ENCODE assay signal across 13 cellular contexts in genomic region chr3:130907966-130908365, GRCh38. TPM values are rescaled to one million over a fixed set of nuclear protein-coding genes. Genes with fewer than 3 reads are reported as not detected.
DNase-seq lines count a peak whose midpoint lies in the region; ATAC-seq and TF ChIP-seq lines count a peak whose summit lies in the region.
"Had no signal": no experiment of that assay in that cellular context is flagged by ENCODE, and none has a peak within 500 bp of the region (broad histone marks: within the 10 kb centered on the region; RNA-seq: fewer than 3 reads in every experiment).

No MANE protein-coding gene starts in this region.

- H3K4me3 Mint-ChIP-seq in CD4-positive, alpha-beta memory T cell: peak overlapping the region in 4 of 8 donors; percentile 1 to 61 (median 32)
- H3K4me3 Mint-ChIP-seq in activated T-helper 17 cell treated with anti-CD3 and anti-CD28 coated beads, Interleukin-2, amount 50 U/mL, for 72 hours: peak overlapping the region; percentile 42

- H3K4me2 ChIP-seq in OCI-LY7 (ENCODE audit: low read length): no peak overlapping the region; the same call in 1 of the 2 replicates

- H3K9me3 ChIP-seq in CD4-positive, alpha-beta memory T cell (ENCODE audit: control insufficient read depth in 1 of 2, low read length in 2 of 2): no peaks in the 10 kb centered on the region
- H3K9me3 ChIP-seq in uterus: no peaks in the 10 kb centered on the region
- H3K9me3 ChIP-seq in OCI-LY7 (ENCODE audit: low read length): 0 out of 2 replicates have a peak, but pooled peaks cover 6% of the 10 kb centered on the region
- H3K9me3 ChIP-seq: right lobe of liver had no signal

- peaks cover 2 to 3% of the 10 kb centered on the region in 2 donors for H3K36me3 Mint-ChIP-seq in CD4-positive, alpha-beta memory T cell
- H3K36me3 Mint-ChIP-seq in activated T-helper 17 cell treated with anti-CD3 and anti-CD28 coated beads, Interleukin-2, amount 50 U/mL, for 72 hours (ENCODE audit: low read depth): peaks cover 14% of the 10 kb centered on the region

- H3K9me2 ChIP-seq in OCI-LY7 (ENCODE audit: insufficient read depth, low read length): no peaks in the 10 kb centered on the region

- POLR2A ChIA-PET in CD4-positive, alpha-beta memory T cell (lab: Charles Lee; ENCODE audit: partially characterized antibody): interaction anchor here (0.9 kb wide), 1 partner anchor 14 kb away, joined by 3 read pairs; the partner anchor contains the start of gene ATP2C1
- POLR2A ChIA-PET in OCI-LY7 (lab: Charles Lee): no interaction called here

- no peaks in the 10 kb centered on the region for H3K27me3 Mint-ChIP-seq in CD4-positive, alpha-beta memory T cell
- H3K27me3 Mint-ChIP-seq in activated T-helper 17 cell treated with anti-CD3 and anti-CD28 coated beads, Interleukin-2, amount 50 U/mL, for 72 hours: no peaks in the 10 kb centered on the region

- BruUV-seq in OCI-LY7 (replicated peaks; lab: Mats Ljungman, UMichigan): no TSS peak

- no peak overlapping the region for H3K27ac ChIP-seq in CD4-positive, alpha-beta memory T cell (ENCODE audit: low read depth, low read length)
- H3K27ac ChIP-seq in uterus (no peak overlapping the region), OCI-LY7 (ENCODE audit: low read depth, low read length, poor library complexity, severe bottlenecking) (no peak overlapping the region)
- H3K27ac ChIP-seq: right lobe of liver had no signal

- H3K4me3 ChIP-seq in CD4-positive, alpha-beta memory T cell (ENCODE audit: low read length in 2 of 2): no peak overlapping the region
- H3K4me3 ChIP-seq in uterus (no peak overlapping the region), OCI-LY7 (ENCODE audit: low read depth, low read length, poor library complexity, severe bottlenecking) (no peak overlapping the region)
- H3K4me3 ChIP-seq: right lobe of liver had no signal

- no peaks in the 10 kb centered on the region for H3K36me3 ChIP-seq in CD4-positive, alpha-beta memory T cell (ENCODE audit: insufficient read depth, low read length)
- no peaks in the 10 kb centered on the region for H3K36me3 ChIP-seq in uterus
- H3K36me3 ChIP-seq in OCI-LY7 (ENCODE audit: insufficient read depth, low read length): peaks cover 23% of the 10 kb centered on the region
- H3K36me3 ChIP-seq: right lobe of liver had no signal

- peak in 1 of 5 donors; percentile 13 for DNase-seq in CD4-positive, alpha-beta memory T cell
- no peak for DNase-seq in uterus
- no peak for DNase-seq in OCI-LY7 (ENCODE audit: low spot score)
- DNase-seq: activated gamma-delta T cell treated with Interleukin-2 at 50 U/mL for 16 hours, left ventricle myocardium superior, NCI-H1694, right lobe of liver, Right ventricle myocardium superior had no signal

- peaks cover 70% of the 10 kb centered on the region for H3K79me2 ChIP-seq in OCI-LY7 (ENCODE audit: insufficient read depth, low read depth, low read length)

- no peak overlapping the region for H2AFZ ChIP-seq in OCI-LY7 (ENCODE audit: low read length)

- H4K20me1 ChIP-seq in OCI-LY7 (ENCODE audit: insufficient read depth, low read length): no peaks in the 10 kb centered on the region

- TF ChIP-seq CTCF in uterus (IDR thresholded peaks at IDR 0.05) (no peak), OCI-LY7 (conservative IDR thresholded peaks at IDR 0.05; ENCODE audit: low read length) (no peak)

- H3K4me1 ChIP-seq in CD4-positive, alpha-beta memory T cell (ENCODE audit: insufficient read depth, low read length): peaks cover 41% of the 10 kb centered on the region
- H3K4me1 ChIP-seq in uterus (peaks cover 0 to 4% of the 10 kb centered on the region in 2 donors), OCI-LY7 (ENCODE audit: insufficient read depth, low read length, poor library complexity, severe bottlenecking) (peaks cover 36% of the 10 kb centered on the region)
- H3K4me1 ChIP-seq: right lobe of liver had no signal

- CTCF ChIA-PET in CD4-positive, alpha-beta memory T cell (lab: Charles Lee; ENCODE audit: partially characterized antibody): no interaction called here
- CTCF ChIA-PET in OCI-LY7 (lab: Charles Lee; ENCODE audit: unreplicated experiment): no interaction called here

- H3K4me1 Mint-ChIP-seq in CD4-positive, alpha-beta memory T cell: peaks cover 39 to 50% (median 43%) of the 10 kb centered on the region in 4 donors
- H3K4me1 Mint-ChIP-seq in activated T-helper 17 cell treated with anti-CD3 and anti-CD28 coated beads, Interleukin-2, amount 50 U/mL, for 72 hours: peaks cover 33% of the 10 kb centered on the region

- intact Hi-C loops in CD4-positive, alpha-beta memory T cell (cut with micrococcal nuclease): no loop called here
- intact Hi-C loops in uterus (cut with DNase I; ENCODE audit: low total_unique reads): no loop called here
- intact Hi-C loops in OCI-LY7 (cut with micrococcal nuclease; ENCODE audit: unreplicated experiment): no loop called here

- H3K27ac Mint-ChIP-seq in CD4-positive, alpha-beta memory T cell: peak overlapping the region; percentile 19 to 73 (median 58)
- H3K27ac Mint-ChIP-seq in activated T-helper 17 cell treated with anti-CD3 and anti-CD28 coated beads, Interleukin-2, amount 50 U/mL, for 72 hours: peak overlapping the region; percentile 62

- no peak for TF ChIP-seq POLR2A in uterus (IDR thresholded peaks at IDR 0.05)

- ATAC-seq in GM18858 (IDR thresholded peaks at IDR 0.05; ENCODE audit: unreplicated experiment): peak; percentile 58
- peak; percentile 44 for ATAC-seq in HG03175 (IDR thresholded peaks at IDR 0.05; ENCODE audit: unreplicated experiment)
- peak; percentile 93 for ATAC-seq in activated T-helper 17 cell treated with anti-CD3 and anti-CD28 coated beads, Interleukin-2, amount 50 U/mL, for 72 hours (replicated peaks)
- no peak for ATAC-seq in GM19324 (IDR thresholded peaks at IDR 0.05; ENCODE audit: low FRiP score, unreplicated experiment)
- ATAC-seq: esophagus mucosa, left ventricle myocardium superior, right lobe of liver had no signal

- H3K9me3 Mint-ChIP-seq in CD4-positive, alpha-beta memory T cell: no peaks in the 10 kb centered on the region
- no peaks in the 10 kb centered on the region for H3K9me3 Mint-ChIP-seq in activated T-helper 17 cell treated with anti-CD3 and anti-CD28 coated beads, Interleukin-2, amount 50 U/mL, for 72 hours

- no peaks in the 10 kb centered on the region for H3K27me3 ChIP-seq in CD4-positive, alpha-beta memory T cell (ENCODE audit: insufficient read depth, low read length)
- H3K27me3 ChIP-seq in uterus: no peaks in the 10 kb centered on the region
- H3K27me3 ChIP-seq: right lobe of liver had no signal

RNA-seq across cellular contexts. Expression of gene ATP2C1, which starts 14.1 kb away (rescaled TPM):
- 10 to 100 TPM; 56.3 to 57.3 TPM for total RNA-seq in CD4-positive, alpha-beta memory T cell
- 10 to 100 TPM; 12.0 to 12.7 TPM for polyA plus RNA-seq in CD4-positive, alpha-beta memory T cell
- total RNA-seq in activated T-helper 17 cell treated with anti-CD3 and anti-CD28 coated beads, Interleukin-2, amount 50 U/mL, for 72 hours: 10 to 100 TPM; 63.3 to 64.8 TPM
- total RNA-seq in uterus (100 to 1,000 TPM in 2 of 4 donors, 10 to 100 TPM in 2; 33.2 to 176 (median 84.7) TPM), OCI-LY7 (2022) (46.2 and 56.8 TPM in 2 replicates)
- total RNA-seq in OCI-LY7 (2014; rRNA removed; shearing (Covaris generic)): 28.6 and 31.1 TPM in 2 replicates
